16 cellular contexts compared by ENCODE assay signal in the genomic region with DNA sequence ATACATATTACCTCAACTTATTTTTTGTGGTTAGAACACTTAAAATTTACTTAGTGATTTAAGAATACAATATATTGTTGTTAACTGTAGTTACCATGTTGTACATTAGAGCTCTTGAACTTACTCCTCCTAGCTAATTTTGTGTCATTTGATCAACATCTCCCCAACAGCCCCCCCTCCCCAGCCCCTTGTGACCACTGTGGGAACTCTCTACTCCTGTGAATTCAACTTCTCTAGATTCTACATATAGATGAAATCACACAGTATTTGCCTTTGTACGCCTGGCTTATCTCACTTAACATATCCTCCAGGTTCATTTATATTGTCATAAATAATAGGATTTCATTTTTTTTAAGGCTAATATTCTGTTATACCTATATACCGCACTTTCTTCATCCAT.
A peak's percentile ranks its signal among the peaks of the same experiment; 100 is the strongest.
DNase-seq lines count a peak whose midpoint lies in the region; ATAC-seq and TF ChIP-seq lines count a peak whose summit lies in the region.
"Had no signal": no experiment of that assay in that cellular context is flagged by ENCODE, and none has a peak within 500 bp of the region (broad histone marks: within the 10 kb centered on the region; RNA-seq: fewer than 3 reads in every experiment).

No MANE protein-coding gene starts in this region.

- H3K4me2 ChIP-seq in hepatocyte: no peak overlapping the region

- H3K4me3 ChIP-seq in hepatocyte: no peak overlapping the region
- H3K4me3 ChIP-seq: lower lobe of right lung had no signal

- H3K4me1 Mint-ChIP-seq in T-helper 2 cell treated with Interferon-gamma antibody and Interleukin-4, amounts not matched to agents 5 μg/mL and 100 μg/mL, for 36 hours (ENCODE audit: low read depth): peaks cover 9% of the 10 kb centered on the region
- H3K4me1 Mint-ChIP-seq in WTC11: peaks cover 56% of the 10 kb centered on the region

- CTCF ChIA-PET in WTC11 (lab: Charles Lee): no interaction called here

- no peak for TF ChIP-seq CTCF in hepatocyte (IDR thresholded peaks at IDR 0.05; ENCODE audit: poor library complexity)
- TF ChIP-seq CTCF in WTC11 (IDR thresholded peaks at IDR 0.05): no peak

- no peaks in the 10 kb centered on the region for H3K9me3 ChIP-seq in hepatocyte (ENCODE audit: low read depth)
- H3K9me3 ChIP-seq: lower lobe of right lung had no signal

- H3K9me2 ChIP-seq in hepatocyte (replicated peaks; ENCODE audit: insufficient read depth): no peaks in the 10 kb centered on the region

- H3K36me3 Mint-ChIP-seq in T-helper 2 cell treated with Interferon-gamma antibody and Interleukin-4, amounts not matched to agents 5 μg/mL and 100 μg/mL, for 36 hours (ENCODE audit: low read depth): no peaks in the 10 kb centered on the region
- H3K36me3 Mint-ChIP-seq in WTC11: no peaks in the 10 kb centered on the region
- H3K36me3 Mint-ChIP-seq: activated CD4-positive, alpha-beta memory T cell treated with anti-CD3 and anti-CD28 coated beads for 36 hours had no signal

- no peaks in the 10 kb centered on the region for H3K9me3 Mint-ChIP-seq in T-helper 2 cell treated with Interferon-gamma antibody and Interleukin-4, amounts not matched to agents 5 μg/mL and 100 μg/mL, for 36 hours
- H3K9me3 Mint-ChIP-seq in WTC11: peaks cover 3% of the 10 kb centered on the region; the same call in 1 of the 2 replicates
- H3K9me3 Mint-ChIP-seq: activated CD4-positive, alpha-beta memory T cell treated with anti-CD3 and anti-CD28 coated beads for 36 hours had no signal

- H3K27me3 ChIP-seq in hepatocyte: no peaks in the 10 kb centered on the region

- 98% methylated on average over 2 of the region's 2 CpGs for WGBS in hepatocyte (ENCODE audit: low lambda C conversion rate, missing lambda C conversion rate)

- H3K79me2 ChIP-seq in hepatocyte: peaks cover 98% of the 10 kb centered on the region

- H3K4me1 ChIP-seq in hepatocyte (ENCODE audit: insufficient read depth): no peaks in the 10 kb centered on the region

- H3K27ac Mint-ChIP-seq in T-helper 2 cell treated with Interferon-gamma antibody and Interleukin-4, amounts not matched to agents 5 μg/mL and 100 μg/mL, for 36 hours: no peak overlapping the region
- no peak overlapping the region for H3K27ac Mint-ChIP-seq in WTC11
- H3K27ac Mint-ChIP-seq: activated CD4-positive, alpha-beta memory T cell treated with anti-CD3 and anti-CD28 coated beads for 36 hours; nephron progenitor cell had no signal

- peaks cover 33% of the 10 kb centered on the region for H4K20me1 ChIP-seq in hepatocyte (ENCODE audit: insufficient read depth, poor library complexity, severe bottlenecking)

- no peaks in the 10 kb centered on the region for H3K36me3 ChIP-seq in hepatocyte (replicated peaks; ENCODE audit: insufficient read depth, low read depth)
- H3K36me3 ChIP-seq: lower lobe of right lung had no signal

- POLR2A ChIA-PET in WTC11 (lab: Charles Lee): no interaction called here

- ATAC-seq in GM18511 (IDR thresholded peaks at IDR 0.05; ENCODE audit: unreplicated experiment): peak; percentile 25
- ATAC-seq in GM21423 (IDR thresholded peaks at IDR 0.05; ENCODE audit: unreplicated experiment): peak; percentile 33
- ATAC-seq in HG02884 (IDR thresholded peaks at IDR 0.05; ENCODE audit: unreplicated experiment): peak; percentile 27
- ATAC-seq in HG03469 (IDR thresholded peaks at IDR 0.05; ENCODE audit: unreplicated experiment): peak; percentile 14
- no peak for ATAC-seq in esophagus mucosa
- ATAC-seq in WTC11: no peak
- ATAC-seq: lower lobe of right lung had no signal

- H2AFZ ChIP-seq in hepatocyte: no peak overlapping the region

- H3K27ac ChIP-seq in hepatocyte: no peak overlapping the region
- H3K27ac ChIP-seq: lower lobe of right lung had no signal

- no peak for DNase-seq in T-helper 2 cell treated with Interferon-gamma antibody and Interleukin-4, amounts not matched to agents 5 μg/mL and 100 μg/mL, for 36 hours (ENCODE audit: low spot score)
- DNase-seq in hepatocyte (ENCODE audit: low spot score) (no peak), WTC11 (ENCODE audit: low spot score) (no peak)
- DNase-seq: activated CD4-positive, alpha-beta memory T cell treated with anti-CD3 and anti-CD28 coated beads for 36 hours; activated effector memory CD4-positive, alpha-beta T cell treated with Interleukin-2 at 50 U/mL for 16 hours; lower lobe of right lung; NCI-H2029; NCI-H82; nephron progenitor cell; SHP77; stimulated activated naive CD4-positive, alpha-beta T cell had no signal

- no peak overlapping the region for H3K4me3 Mint-ChIP-seq in T-helper 2 cell treated with Interferon-gamma antibody and Interleukin-4, amounts not matched to agents 5 μg/mL and 100 μg/mL, for 36 hours
- H3K4me3 Mint-ChIP-seq in WTC11: no peak overlapping the region
- H3K4me3 Mint-ChIP-seq: activated CD4-positive, alpha-beta memory T cell treated with anti-CD3 and anti-CD28 coated beads for 36 hours; nephron progenitor cell had no signal

- peaks cover 17% of the 10 kb centered on the region for H3K27me3 Mint-ChIP-seq in T-helper 2 cell treated with Interferon-gamma antibody and Interleukin-4, amounts not matched to agents 5 μg/mL and 100 μg/mL, for 36 hours (ENCODE audit: low read depth)
- no peaks in the 10 kb centered on the region for H3K27me3 Mint-ChIP-seq in WTC11 (ENCODE audit: low read depth)
- H3K27me3 Mint-ChIP-seq: activated CD4-positive, alpha-beta memory T cell treated with anti-CD3 and anti-CD28 coated beads for 36 hours had no signal

TF ChIP-seq in WTC11, 78 proteins besides CTCF, POLR2A, EP300 and RAD21:
- no peak for TF ChIP-seq SMAD4 (CRISPR knock-in tag; IDR thresholded peaks at IDR 0.05)
- TF ChIP-seq KAT7 (CRISPR knock-in tag; IDR thresholded peaks at IDR 0.05; ENCODE audit: borderline replicate concordance): no peak
- TF ChIP-seq, protein P1, sequence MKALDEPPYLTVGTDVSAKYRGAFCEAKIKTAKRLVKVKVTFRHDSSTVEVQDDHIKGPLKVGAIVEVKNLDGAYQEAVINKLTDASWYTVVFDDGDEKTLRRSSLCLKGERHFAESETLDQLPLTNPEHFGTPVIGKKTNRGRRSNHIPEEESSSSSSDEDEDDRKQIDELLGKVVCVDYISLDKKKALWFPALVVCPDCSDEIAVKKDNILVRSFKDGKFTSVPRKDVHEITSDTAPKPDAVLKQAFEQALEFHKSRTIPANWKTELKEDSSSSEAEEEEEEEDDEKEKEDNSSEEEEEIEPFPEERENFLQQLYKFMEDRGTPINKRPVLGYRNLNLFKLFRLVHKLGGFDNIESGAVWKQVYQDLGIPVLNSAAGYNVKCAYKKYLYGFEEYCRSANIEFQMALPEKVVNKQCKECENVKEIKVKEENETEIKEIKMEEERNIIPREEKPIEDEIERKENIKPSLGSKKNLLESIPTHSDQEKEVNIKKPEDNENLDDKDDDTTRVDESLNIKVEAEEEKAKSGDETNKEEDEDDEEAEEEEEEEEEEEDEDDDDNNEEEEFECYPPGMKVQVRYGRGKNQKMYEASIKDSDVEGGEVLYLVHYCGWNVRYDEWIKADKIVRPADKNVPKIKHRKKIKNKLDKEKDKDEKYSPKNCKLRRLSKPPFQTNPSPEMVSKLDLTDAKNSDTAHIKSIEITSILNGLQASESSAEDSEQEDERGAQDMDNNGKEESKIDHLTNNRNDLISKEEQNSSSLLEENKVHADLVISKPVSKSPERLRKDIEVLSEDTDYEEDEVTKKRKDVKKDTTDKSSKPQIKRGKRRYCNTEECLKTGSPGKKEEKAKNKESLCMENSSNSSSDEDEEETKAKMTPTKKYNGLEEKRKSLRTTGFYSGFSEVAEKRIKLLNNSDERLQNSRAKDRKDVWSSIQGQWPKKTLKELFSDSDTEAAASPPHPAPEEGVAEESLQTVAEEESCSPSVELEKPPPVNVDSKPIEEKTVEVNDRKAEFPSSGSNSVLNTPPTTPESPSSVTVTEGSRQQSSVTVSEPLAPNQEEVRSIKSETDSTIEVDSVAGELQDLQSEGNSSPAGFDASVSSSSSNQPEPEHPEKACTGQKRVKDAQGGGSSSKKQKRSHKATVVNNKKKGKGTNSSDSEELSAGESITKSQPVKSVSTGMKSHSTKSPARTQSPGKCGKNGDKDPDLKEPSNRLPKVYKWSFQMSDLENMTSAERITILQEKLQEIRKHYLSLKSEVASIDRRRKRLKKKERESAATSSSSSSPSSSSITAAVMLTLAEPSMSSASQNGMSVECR (CRISPR knock-in tag; IDR thresholded peaks at IDR 0.05; ENCODE audit: borderline replicate concordance): no peak
- TF ChIP-seq TP53 (CRISPR knock-in tag; IDR thresholded peaks at IDR 0.05): no peak
- TF ChIP-seq NFATC4 (CRISPR knock-in tag; IDR thresholded peaks at IDR 0.05): no peak
- TF ChIP-seq, protein P2, sequence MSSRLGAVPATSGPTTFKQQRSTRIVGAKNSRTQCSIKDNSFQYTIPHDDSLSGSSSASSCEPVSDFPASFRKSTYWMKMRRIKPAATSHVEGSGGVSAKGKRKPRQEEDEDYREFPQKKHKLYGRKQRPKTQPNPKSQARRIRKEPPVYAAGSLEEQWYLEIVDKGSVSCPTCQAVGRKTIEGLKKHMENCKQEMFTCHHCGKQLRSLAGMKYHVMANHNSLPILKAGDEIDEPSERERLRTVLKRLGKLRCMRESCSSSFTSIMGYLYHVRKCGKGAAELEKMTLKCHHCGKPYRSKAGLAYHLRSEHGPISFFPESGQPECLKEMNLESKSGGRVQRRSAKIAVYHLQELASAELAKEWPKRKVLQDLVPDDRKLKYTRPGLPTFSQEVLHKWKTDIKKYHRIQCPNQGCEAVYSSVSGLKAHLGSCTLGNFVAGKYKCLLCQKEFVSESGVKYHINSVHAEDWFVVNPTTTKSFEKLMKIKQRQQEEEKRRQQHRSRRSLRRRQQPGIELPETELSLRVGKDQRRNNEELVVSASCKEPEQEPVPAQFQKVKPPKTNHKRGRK (CRISPR knock-in tag; IDR thresholded peaks at IDR 0.05; ENCODE audit: borderline replicate concordance): no peak
- TF ChIP-seq, protein P3, sequence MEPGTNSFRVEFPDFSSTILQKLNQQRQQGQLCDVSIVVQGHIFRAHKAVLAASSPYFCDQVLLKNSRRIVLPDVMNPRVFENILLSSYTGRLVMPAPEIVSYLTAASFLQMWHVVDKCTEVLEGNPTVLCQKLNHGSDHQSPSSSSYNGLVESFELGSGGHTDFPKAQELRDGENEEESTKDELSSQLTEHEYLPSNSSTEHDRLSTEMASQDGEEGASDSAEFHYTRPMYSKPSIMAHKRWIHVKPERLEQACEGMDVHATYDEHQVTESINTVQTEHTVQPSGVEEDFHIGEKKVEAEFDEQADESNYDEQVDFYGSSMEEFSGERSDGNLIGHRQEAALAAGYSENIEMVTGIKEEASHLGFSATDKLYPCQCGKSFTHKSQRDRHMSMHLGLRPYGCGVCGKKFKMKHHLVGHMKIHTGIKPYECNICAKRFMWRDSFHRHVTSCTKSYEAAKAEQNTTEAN (CRISPR knock-in tag; IDR thresholded peaks at IDR 0.05): no peak
- TF ChIP-seq SP1 (CRISPR knock-in tag; conservative IDR thresholded peaks at IDR 0.05): no peak

Comparison
In these comparisons a context has a peak if more than half of its experiments do, and no peak if none do; other contexts are left out.
1. ATAC-seq: peak in GM18511 (single experiment), GM21423 (single experiment), HG02884 (single experiment) and HG03469 (single experiment); none in esophagus mucosa (single experiment) and WTC11 (single experiment).